In the genomic region with DNA sequence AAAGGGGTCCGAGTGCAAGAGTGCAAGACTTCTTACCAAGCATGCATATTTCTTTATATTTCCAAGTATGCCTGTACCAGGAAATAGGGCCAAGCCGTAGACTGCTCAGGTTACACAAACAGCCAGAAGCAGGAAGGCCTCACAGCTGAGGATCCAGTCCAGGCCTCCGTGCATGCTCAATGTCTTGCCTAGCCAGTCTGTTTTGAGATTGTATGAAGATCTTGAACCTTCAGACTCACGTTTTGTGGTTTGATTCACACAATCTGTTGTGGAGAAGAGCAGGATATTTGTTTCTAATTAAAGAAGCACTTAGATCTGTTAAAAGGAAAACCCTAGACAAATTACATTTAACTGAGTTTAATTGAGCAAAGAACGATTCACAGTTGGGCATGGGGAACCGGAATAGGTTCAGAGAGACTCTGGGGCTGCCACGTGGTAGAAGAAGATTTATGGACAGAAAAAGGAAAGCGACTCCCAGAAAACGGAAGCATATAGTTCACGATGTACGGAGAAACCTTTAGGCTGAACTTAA, we compare ENCODE assay signal across 1 cellular context.
TF ChIP-seq lines count a peak whose summit lies in the region.

No MANE protein-coding gene starts in this region.

TF ChIP-seq in SK-N-SH treated with all-trans-retinoic acid at 6 μM for 48 hours, 23 proteins besides CTCF, POLR2A, EP300 and RAD21 (continued from another document):
- no peak for TF ChIP-seq TSHZ2 (CRISPR knock-in tag; IDR thresholded peaks at IDR 0.05)
